ENCODE assay signal across 7 cellular contexts in genomic region chr6:154030646-154031045, GRCh38.
"Had no signal": no experiment of that assay in that cellular context is flagged by ENCODE, and none has a peak within 500 bp of the region (broad histone marks: within the 10 kb centered on the region; RNA-seq: fewer than 3 reads in every experiment).

No MANE protein-coding gene starts in this region.

- DNase-seq: GM23248, GOT3, H7, HFFc6, IMR-90 had no signal

- ATAC-seq: HCT116, K562 had no signal
